ENCODE assay signal across 8 cellular contexts in genomic region chr3:170038434-170039110, GRCh38. TPM values are rescaled to one million over a fixed set of nuclear protein-coding genes. Genes with fewer than 3 reads are reported as not detected.
DNase-seq lines count a peak whose midpoint lies in the region; ATAC-seq, FAIRE-seq and TF ChIP-seq lines count a peak whose summit lies in the region.

No MANE protein-coding gene starts in this region.

- peaks cover 6% of the 10 kb centered on the region; the same call in 1 of the 3 replicates for H3K4me1 ChIP-seq in A549
- H3K4me1 ChIP-seq in mammary epithelial cell (ENCODE audit: insufficient read depth, low read length): peaks cover 8% of the 10 kb centered on the region
- H3K4me1 ChIP-seq in left lung: peaks cover 6 to 21% of the 10 kb centered on the region in 2 donors
- H3K4me1 ChIP-seq in suprapubic skin: peaks cover 16% of the 10 kb centered on the region

- no peak for TF ChIP-seq RAD21 in A549 (conservative IDR thresholded peaks at IDR 0.05 in 1 of 2, IDR thresholded peaks at IDR 0.05 in 1 of 2)

- H3K4me3 ChIP-seq in A549: peak overlapping the region; percentile 81
- peak overlapping the region; percentile 37 to 55 (median 48) for H3K4me3 ChIP-seq in mammary epithelial cell (replicated peaks in 1 of 3; ENCODE audit: insufficient read depth in 1 of 3, low read depth in 2 of 3, low read length in 3 of 3)
- peak overlapping the region; percentile 60 to 77 for H3K4me3 ChIP-seq in left lung
- peak overlapping the region; percentile 59 for H3K4me3 ChIP-seq in suprapubic skin

- H3K9ac ChIP-seq in mammary epithelial cell (ENCODE audit: insufficient read depth, low read length): no peak overlapping the region

- H3K9me3 ChIP-seq in A549 (no peaks in the 10 kb centered on the region), T-helper 17 cell (ENCODE audit: control insufficient read depth, low read length, poor library complexity, severe bottlenecking) (no peaks in the 10 kb centered on the region), mammary epithelial cell (replicated peaks; ENCODE audit: insufficient read depth, low read length) (no peaks in the 10 kb centered on the region), left lung (no peaks in the 10 kb centered on the region), suprapubic skin (no peaks in the 10 kb centered on the region)

- in situ Hi-C loops in mammary epithelial cell (cut with MboI; ENCODE audit: low sequenced_read_pairs in 2 of 2): no loop called here

- no peaks in the 10 kb centered on the region for H3K79me2 ChIP-seq in mammary epithelial cell (ENCODE audit: insufficient read depth, low read length)

- dilution Hi-C loops in mammary epithelial cell (cut with HindIII; ENCODE audit: low sequenced_read_pairs): no loop called here

- H3K27me3 ChIP-seq in mammary epithelial cell (ENCODE audit: insufficient read depth, low read length): peaks cover 22% of the 10 kb centered on the region
- H3K27me3 ChIP-seq in left lung: peaks cover 0 to 15% of the 10 kb centered on the region in 2 donors
- peaks cover 38% of the 10 kb centered on the region for H3K27me3 ChIP-seq in suprapubic skin

- peak overlapping the region; percentile 58 to 87 for H3K27ac ChIP-seq in A549
- no peak overlapping the region for H3K27ac ChIP-seq in mammary epithelial cell (ENCODE audit: insufficient read depth, low read depth, low read length)
- H3K27ac ChIP-seq in left lung: peak overlapping the region; percentile 65 to 93
- peak overlapping the region; percentile 53 for H3K27ac ChIP-seq in suprapubic skin

- no peak for FAIRE-seq in A549 (lab: Jason Lieb, UNC)

- H4K20me1 ChIP-seq in mammary epithelial cell (ENCODE audit: insufficient read depth, low read length): no peaks in the 10 kb centered on the region

- POLR2A ChIA-PET in A549 (lab: Yijun Ruan, JAX): no interaction called here

- peak overlapping the region; percentile 93 for H2AFZ ChIP-seq in mammary epithelial cell (ENCODE audit: low read depth, low read length)

- H3K27me3 Mint-ChIP-seq in T-helper 17 cell: no peaks in the 10 kb centered on the region

- TF ChIP-seq POLR2A in A549 (IDR thresholded peaks at IDR 0.05; ENCODE audit: low read length): no peak
- no peak for TF ChIP-seq POLR2A in suprapubic skin (IDR thresholded peaks at IDR 0.05)

- CTCF ChIA-PET in A549 (lab: Yijun Ruan, JAX): interaction anchor here (0.7 to 2.0 kb wide), 3 partner anchors 8 to 272 kb away, joined by 3 to 6 read pairs (median 4); no protein-coding TSS in a partner anchor
- CTCF ChIA-PET in mammary epithelial cell (lab: Charles Lee; ENCODE audit: low non-redundant PET): no interaction called here

- DNase-seq in A549 (ENCODE audit: low read depth in 1 of 2, low spot score in 1 of 2) (peak in 1 of 2 experiments; percentile 8), T-helper 17 cell (peak in 1 of 3 donors; percentile 8), mammary epithelial cell (no peak), left lung (peak; percentile 60 to 89), suprapubic skin (ENCODE audit: low spot score in 2 of 2) (no peak), SHP77 treated with DMSO at 0.1 percent for 48 hours (lab: John Stamatoyannopoulos, UW) (no peak)

- no peak overlapping the region for H3K27ac Mint-ChIP-seq in T-helper 17 cell

- peak overlapping the region; percentile 97 for H3K4me2 ChIP-seq in A549
- H3K4me2 ChIP-seq in mammary epithelial cell (ENCODE audit: insufficient read depth, low read depth, low read length): peak overlapping the region; percentile 97

- ATAC-seq in A549 (peak in 1 of 2 experiments; percentile 23; a peak in 4 of 6 replicates), GM18907 (IDR thresholded peaks at IDR 0.05; ENCODE audit: unreplicated experiment) (peak; percentile 9), HG03521 (IDR thresholded peaks at IDR 0.05; ENCODE audit: unreplicated experiment) (peak; percentile 9), T-helper 17 cell (peak; percentile 11), left lung (peak; percentile 55)

- intact Hi-C loops in mammary epithelial cell (cut with micrococcal nuclease): loop anchor here (5.0 kb wide), 2 partner anchors 176 to 374 kb away; no protein-coding TSS in a partner anchor
- intact Hi-C loops in left lung (cut with DNase I): no loop called here

- TF ChIP-seq CTCF in A549 (IDR thresholded peaks at IDR 0.05) (no peak), mammary epithelial cell (conservative IDR thresholded peaks at IDR 0.05 in 1 of 2, IDR thresholded peaks at IDR 0.05 in 1 of 2; ENCODE audit: extremely low read depth in 1 of 2, insufficient read depth in 1 of 2, low read depth in 1 of 2, low read length in 2 of 2) (no peak), left lung (IDR thresholded peaks at IDR 0.05) (no peak), suprapubic skin (IDR thresholded peaks at IDR 0.05) (no peak)

- peak overlapping the region; percentile 86 for H3K4me3 Mint-ChIP-seq in T-helper 17 cell

- WGBS in A549 (ENCODE audit: missing lambda C conversion rate): 15% methylated on average over 38 of the region's 51 CpGs
- 10% methylated on average over 24 of the region's 51 CpGs for WGBS in mammary epithelial cell (ENCODE audit: low coverage, missing lambda C conversion rate)
- 29% methylated on average over 5 of the region's 51 CpGs for WGBS in suprapubic skin

- no peaks in the 10 kb centered on the region for H3K36me3 Mint-ChIP-seq in T-helper 17 cell (ENCODE audit: low read depth)

- TF ChIP-seq EP300 in A549 (IDR thresholded peaks at IDR 0.05) (no peak), suprapubic skin (IDR thresholded peaks at IDR 0.05) (no peak)

- BruUV-seq in mammary epithelial cell (replicated peaks; lab: Mats Ljungman, UMichigan): no TSS peak

- H3K4me1 Mint-ChIP-seq in T-helper 17 cell: peaks cover 13% of the 10 kb centered on the region

- H3K36me3 ChIP-seq in mammary epithelial cell (ENCODE audit: insufficient read depth, low read length) (no peaks in the 10 kb centered on the region), left lung (no peaks in the 10 kb centered on the region), suprapubic skin (no peaks in the 10 kb centered on the region)

TF ChIP-seq in A549, 52 proteins besides CTCF, POLR2A, EP300 and RAD21 (continues in another document):
- no peak for TF ChIP-seq FOXS1 (CRISPR knock-in tag; IDR thresholded peaks at IDR 0.05)
- no peak for TF ChIP-seq ZFP36 (IDR thresholded peaks at IDR 0.05; ENCODE audit: borderline replicate concordance, partially characterized antibody)
- no peak for TF ChIP-seq NPAS2 (CRISPR knock-in tag; IDR thresholded peaks at IDR 0.05; ENCODE audit: borderline replicate concordance)
- no peak for TF ChIP-seq SREBF2 (IDR thresholded peaks at IDR 0.05)
- TF ChIP-seq, protein P1, sequence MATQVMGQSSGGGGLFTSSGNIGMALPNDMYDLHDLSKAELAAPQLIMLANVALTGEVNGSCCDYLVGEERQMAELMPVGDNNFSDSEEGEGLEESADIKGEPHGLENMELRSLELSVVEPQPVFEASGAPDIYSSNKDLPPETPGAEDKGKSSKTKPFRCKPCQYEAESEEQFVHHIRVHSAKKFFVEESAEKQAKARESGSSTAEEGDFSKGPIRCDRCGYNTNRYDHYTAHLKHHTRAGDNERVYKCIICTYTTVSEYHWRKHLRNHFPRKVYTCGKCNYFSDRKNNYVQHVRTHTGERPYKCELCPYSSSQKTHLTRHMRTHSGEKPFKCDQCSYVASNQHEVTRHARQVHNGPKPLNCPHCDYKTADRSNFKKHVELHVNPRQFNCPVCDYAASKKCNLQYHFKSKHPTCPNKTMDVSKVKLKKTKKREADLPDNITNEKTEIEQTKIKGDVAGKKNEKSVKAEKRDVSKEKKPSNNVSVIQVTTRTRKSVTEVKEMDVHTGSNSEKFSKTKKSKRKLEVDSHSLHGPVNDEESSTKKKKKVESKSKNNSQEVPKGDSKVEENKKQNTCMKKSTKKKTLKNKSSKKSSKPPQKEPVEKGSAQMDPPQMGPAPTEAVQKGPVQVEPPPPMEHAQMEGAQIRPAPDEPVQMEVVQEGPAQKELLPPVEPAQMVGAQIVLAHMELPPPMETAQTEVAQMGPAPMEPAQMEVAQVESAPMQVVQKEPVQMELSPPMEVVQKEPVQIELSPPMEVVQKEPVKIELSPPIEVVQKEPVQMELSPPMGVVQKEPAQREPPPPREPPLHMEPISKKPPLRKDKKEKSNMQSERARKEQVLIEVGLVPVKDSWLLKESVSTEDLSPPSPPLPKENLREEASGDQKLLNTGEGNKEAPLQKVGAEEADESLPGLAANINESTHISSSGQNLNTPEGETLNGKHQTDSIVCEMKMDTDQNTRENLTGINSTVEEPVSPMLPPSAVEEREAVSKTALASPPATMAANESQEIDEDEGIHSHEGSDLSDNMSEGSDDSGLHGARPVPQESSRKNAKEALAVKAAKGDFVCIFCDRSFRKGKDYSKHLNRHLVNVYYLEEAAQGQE (IDR thresholded peaks at IDR 0.05): no peak
- no peak for TF ChIP-seq HOXB13 (CRISPR knock-in tag; IDR thresholded peaks at IDR 0.05; ENCODE audit: low read depth)
- TF ChIP-seq GATA3 (IDR thresholded peaks at IDR 0.05; ENCODE audit: borderline replicate concordance): no peak
- TF ChIP-seq ZNF302 (CRISPR knock-in tag; IDR thresholded peaks at IDR 0.05): no peak
- TF ChIP-seq RCOR1 (IDR thresholded peaks at IDR 0.05; ENCODE audit: low read depth, low read length): no peak
- TF ChIP-seq KDM5A (IDR thresholded peaks at IDR 0.05): no peak
- TF ChIP-seq CHD4 (IDR thresholded peaks at IDR 0.05; ENCODE audit: borderline replicate concordance): no peak
- TF ChIP-seq CEBPB (IDR thresholded peaks at IDR 0.05): no peak
- TF ChIP-seq TP53 (CRISPR knock-in tag; IDR thresholded peaks at IDR 0.05): no peak
- TF ChIP-seq HDAC2 (IDR thresholded peaks at IDR 0.05): no peak
- TF ChIP-seq RNF2 (IDR thresholded peaks at IDR 0.05; ENCODE audit: borderline replicate concordance, low read depth): no peak

RNA-seq across cellular contexts. Expression of gene GPR160, which starts 0.8 kb away (rescaled TPM):
- polyA plus RNA-seq in A549 (2011; rRNA removed) (4.5 and 6.3 TPM in 2 replicates), A549 (2017; fragmentation: RNase III; extraction: RNeasy Plus Mini Kit Qiagen cat#74134 plus additional on column Dnase treatment) (2.0 TPM in 3 replicates), mammary epithelial cell (0.33 TPM)
- polyA plus RNA-seq in A549 (2012; cell fraction: cytosol; rRNA removed): 1.1 and 1.6 TPM in 2 replicates
- 0.48 and 0.49 TPM in 2 replicates for polyA plus RNA-seq in A549 (2012; cell fraction: nucleus; rRNA removed)
- polyA minus RNA-seq in A549 (2011; rRNA and poly(A)+ RNA removed): 0.54 and 0.79 TPM in 2 replicates
- total RNA-seq in T-helper 17 cell (1 to 10 TPM; 2.3 to 4.5 TPM), mammary epithelial cell (under 1 TPM; 0.33 to 0.66 TPM), left lung (10 to 100 TPM; 20.4 to 25.4 TPM), suprapubic skin (10 to 100 TPM in 1 of 4 donors, 1 to 10 TPM in 3; 2.8 to 12.2 (median 3.0) TPM)
- not detected for polyA minus RNA-seq in mammary epithelial cell

Comparison
In these comparisons a context has a peak if more than half of its experiments do, and no peak if none do; other contexts are left out.
1. DNase-seq: peak in left lung (2 of 2); none in mammary epithelial cell (single experiment), suprapubic skin (0 of 2) and SHP77 treated with DMSO at 0.1 percent for 48 hours (single experiment).
2. Peak in every context shown above with its lines, with median percentiles within 50 percentile points of each other: H3K4me3 ChIP-seq.